18 cellular contexts compared by ENCODE assay signal in genomic region chr4:73870778-73871177, GRCh38. TPM values are rescaled to one million over a fixed set of nuclear protein-coding genes. Genes with fewer than 3 reads are reported as not detected.
DNase-seq lines count a peak whose midpoint lies in the region; ATAC-seq and TF ChIP-seq lines count a peak whose summit lies in the region.
"Had no signal": no experiment of that assay in that cellular context is flagged by ENCODE, and none has a peak within 500 bp of the region (broad histone marks: within the 10 kb centered on the region; RNA-seq: fewer than 3 reads in every experiment).

No MANE protein-coding gene starts in this region.

- no peak overlapping the region for H3K9ac ChIP-seq in mesenchymal stem cell (ENCODE audit: low read length)

- no peak overlapping the region for H3K23ac ChIP-seq in mesenchymal stem cell (ENCODE audit: low read length in 2 of 2)

- DNase-seq in ACHN (peak; percentile 20), UCSD-AML1 (lab: John Stamatoyannopoulos, UW; ENCODE audit: unreplicated experiment) (peak; percentile 13), epithelial cell of esophagus (ENCODE audit: low read depth) (peak; percentile 30), mesenchymal stem cell (peak; percentile 83)
- no peak for DNase-seq in stimulated activated CD4-positive, alpha-beta T cell treated with anti-CD3 and anti-CD28 coated beads, Interleukin-2, amount 100 ng/mL, for 24 hours
- DNase-seq in activated T-cell treated with anti-CD3 and anti-CD28 coated beads, Interleukin-2, amount 50 U/mL, for 48 hours: no peak
- DNase-seq: activated effector memory CD4-positive, alpha-beta T cell treated with anti-CD3 and anti-CD28 coated beads, Interleukin-2, amount 50 U/mL, for 16 hours; CD4-positive, alpha-beta T cell; hippocampal formation; NCI-H146; NCI-H446; SIG-M5; stimulated activated naive CD4-positive, alpha-beta T cell treated with Interleukin-2 at 50 U/mL for 16 hours had no signal

- H3K9me3 ChIP-seq in mesenchymal stem cell (ENCODE audit: control insufficient read depth, low read length): no peaks in the 10 kb centered on the region
- H3K9me3 ChIP-seq: left lung, upper lobe of right lung had no signal

- in situ Hi-C loops in ACHN (cut with HindIII; ENCODE audit: low pct_ligation_motif_present, low pct_unique_long_range_greater_than_20kb, low sequenced_read_pairs): no loop called here

- no peak overlapping the region for H2BK120ac ChIP-seq in mesenchymal stem cell (ENCODE audit: low read depth, low read length)

- H2AK5ac ChIP-seq in mesenchymal stem cell (ENCODE audit: low read length, severe bottlenecking): no peak overlapping the region

- no peaks in the 10 kb centered on the region for H3K27me3 ChIP-seq in mesenchymal stem cell (ENCODE audit: control insufficient read depth in 1 of 2, insufficient read depth in 1 of 2, low read length in 2 of 2)
- H3K27me3 ChIP-seq: left lung, upper lobe of right lung had no signal

- no peak overlapping the region for H3K4me3 ChIP-seq in epithelial cell of esophagus (ENCODE audit: low read length)
- H3K4me3 ChIP-seq in mesenchymal stem cell (ENCODE audit: insufficient read depth in 1 of 2, low read depth in 1 of 2, low read length in 2 of 2): peak overlapping the region in 1 of 2 experiments; percentile 80

- H3K27ac ChIP-seq in mesenchymal stem cell (ENCODE audit: low read length, poor library complexity, severe bottlenecking): peak overlapping the region; percentile 71
- H3K27ac ChIP-seq: upper lobe of right lung had no signal

- no peak overlapping the region for H3K4ac ChIP-seq in mesenchymal stem cell (ENCODE audit: low read depth in 1 of 2, low read length in 2 of 2)

- no peak overlapping the region for H4K91ac ChIP-seq in mesenchymal stem cell (ENCODE audit: low read length)

- H2AFZ ChIP-seq in mesenchymal stem cell (ENCODE audit: low read depth, low read length): no peak overlapping the region

- no peaks in the 10 kb centered on the region for H3K36me3 ChIP-seq in mesenchymal stem cell (ENCODE audit: control insufficient read depth in 1 of 2, insufficient read depth in 2 of 2, low read depth in 1 of 2, low read length in 2 of 2)
- H3K36me3 ChIP-seq: left lung, upper lobe of right lung had no signal

- H3K14ac ChIP-seq in mesenchymal stem cell (ENCODE audit: low read length in 2 of 2): no peak overlapping the region

- 56% methylated on average over 1 of the region's 1 CpG for WGBS in mesenchymal stem cell

- H3K4me1 ChIP-seq in mesenchymal stem cell (ENCODE audit: control insufficient read depth, insufficient read depth, low read depth, low read length): peaks cover 5% of the 10 kb centered on the region

- ATAC-seq in GM21529 (IDR thresholded peaks at IDR 0.05; ENCODE audit: unreplicated experiment) (no peak), GM21576 (IDR thresholded peaks at IDR 0.05; ENCODE audit: unreplicated experiment) (no peak)

- H2BK15ac ChIP-seq in mesenchymal stem cell (ENCODE audit: low read depth, poor library complexity, severe bottlenecking): no peak overlapping the region

- H3K79me1 ChIP-seq in mesenchymal stem cell (replicated peaks; ENCODE audit: low read length, poor library complexity, severe bottlenecking): no peaks in the 10 kb centered on the region

- no peak overlapping the region for H2BK12ac ChIP-seq in mesenchymal stem cell (ENCODE audit: low read length in 2 of 2)

- TF ChIP-seq CTCF in epithelial cell of esophagus (IDR thresholded peaks at IDR 0.05; ENCODE audit: insufficient read depth, low read depth, low read length, missing control alignments): no peak

- no peak overlapping the region for H2BK5ac ChIP-seq in mesenchymal stem cell (ENCODE audit: low read depth, low read length, poor library complexity, severe bottlenecking)

- peak overlapping the region; percentile 74 for H3K4me2 ChIP-seq in mesenchymal stem cell (ENCODE audit: low read length, poor library complexity, severe bottlenecking)

- no peak overlapping the region for H3K18ac ChIP-seq in mesenchymal stem cell (ENCODE audit: low read depth in 1 of 2, low read length in 2 of 2)

- H4K8ac ChIP-seq in mesenchymal stem cell (ENCODE audit: low read length): no peak overlapping the region

RNA-seq across cellular contexts. Expression of gene CXCL1, which starts 1.6 kb away (rescaled TPM):
- 274 TPM for polyA plus RNA-seq in mesenchymal stem cell (2013, experiment 1 of 2)
- polyA plus RNA-seq in mesenchymal stem cell (2013, experiment 2 of 2): 286 TPM

RNA-seq across cellular contexts. Expression of gene PF4V1, which starts 17.7 kb away (rescaled TPM):
- polyA plus RNA-seq in mesenchymal stem cell (2013, experiment 1 of 2): 0.14 TPM
- polyA plus RNA-seq in mesenchymal stem cell (2013, experiment 2 of 2): not detected
- polyA plus RNA-seq: H1 had no signal

RNA-seq across cellular contexts. Expression of gene CXCL6, which starts 34.3 kb away (rescaled TPM):
- 6.8 TPM for polyA plus RNA-seq in mesenchymal stem cell (2013, experiment 1 of 2)
- polyA plus RNA-seq in mesenchymal stem cell (2013, experiment 2 of 2): 7.1 TPM

Comparison
In these comparisons a context has a peak if more than half of its experiments do, and no peak if none do; other contexts are left out.
1. DNase-seq: peak in ACHN (single experiment), UCSD-AML1 (single experiment), epithelial cell of esophagus (single experiment) and mesenchymal stem cell (single experiment); none in stimulated activated CD4-positive, alpha-beta T cell treated with anti-CD3 and anti-CD28 coated beads, Interleukin-2, amount 100 ng/mL, for 24 hours (0 of 2) and activated T-cell treated with anti-CD3 and anti-CD28 coated beads, Interleukin-2, amount 50 U/mL, for 48 hours (0 of 2).